Comparison of ENCODE assay signal across 23 cellular contexts in the genomic region with DNA sequence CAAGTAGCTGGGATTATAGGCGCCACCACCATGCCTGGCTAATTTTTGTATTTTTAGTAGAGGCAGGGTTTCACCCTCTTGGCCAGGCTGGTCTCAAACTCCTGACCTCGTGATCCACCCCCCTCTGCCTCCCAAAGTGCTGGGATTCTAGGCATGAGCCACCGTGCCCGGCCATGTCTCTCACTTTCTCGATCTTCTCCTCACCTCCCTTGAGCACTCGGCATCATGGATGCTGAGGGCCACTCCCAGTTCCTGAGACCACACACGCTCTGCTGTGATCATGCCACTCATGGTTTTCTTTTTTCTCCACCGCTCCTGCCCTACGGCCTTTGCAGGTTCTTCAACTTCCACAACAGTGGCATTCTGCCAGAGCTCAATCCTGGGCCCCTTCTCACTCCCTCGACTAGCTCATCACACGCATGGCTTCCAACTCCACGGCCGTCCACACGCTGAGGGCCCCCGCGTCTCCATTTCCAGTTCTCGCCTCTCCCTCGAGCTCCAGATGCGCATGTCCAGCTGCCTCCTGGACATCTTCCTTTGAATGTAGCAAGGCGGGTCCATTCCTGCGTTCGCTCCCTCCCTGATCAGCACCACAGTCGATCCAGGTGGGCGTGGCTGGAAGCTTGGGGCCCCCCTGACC.
"Had no signal": no experiment of that assay in that cellular context is flagged by ENCODE, and none has a peak within 500 bp of the region (broad histone marks: within the 10 kb centered on the region; RNA-seq: fewer than 3 reads in every experiment).

No MANE protein-coding gene starts in this region.

- H3K9me3 Mint-ChIP-seq: memory B cell, naive B cell, nephron had no signal

- H3K4me3 Mint-ChIP-seq: endodermal cell, memory B cell, naive B cell, nephron had no signal

- DNase-seq: effector CD4-positive, alpha-beta T cell; endodermal cell; erythroblast; foreskin keratinocyte; head of caudate nucleus; kidney; left cardiac atrium; left ventricle myocardium inferior; lower lobe of right lung; midbrain; naive B cell; small intestine; stimulated activated CD4-positive, alpha-beta T cell treated with anti-CD3 and anti-CD28 coated beads, Interleukin-2, amount 100 ng/mL, for 48 hours; stimulated activated naive CD4-positive, alpha-beta T cell treated with Interleukin-2 at 50 U/mL for 16 hours; thyroid gland; uterus had no signal

- H3K4me1 Mint-ChIP-seq: nephron had no signal

- H3K27ac ChIP-seq: coronary artery, foreskin keratinocyte, hepatocyte, left ventricle myocardium inferior, lower lobe of right lung, neutrophil, right atrium auricular region, thyroid gland, upper lobe of left lung, uterus had no signal

- H3K36me3 Mint-ChIP-seq: memory B cell, naive B cell had no signal

- ATAC-seq: foreskin keratinocyte, lower lobe of right lung had no signal

- H3K4me1 ChIP-seq: foreskin keratinocyte, lower lobe of right lung, right atrium auricular region, uterus had no signal

- H3K27ac Mint-ChIP-seq: endodermal cell, memory B cell, nephron had no signal

- H3K4me3 ChIP-seq: coronary artery, hepatocyte, left ventricle myocardium inferior, lower lobe of right lung, right atrium auricular region, thyroid gland, upper lobe of left lung, uterus had no signal

- H3K36me3 ChIP-seq: left ventricle myocardium inferior, lower lobe of right lung, neutrophil, right atrium auricular region, thyroid gland, upper lobe of left lung, uterus had no signal

- H3K27me3 ChIP-seq: hepatocyte, neutrophil, right atrium auricular region, thyroid gland, upper lobe of left lung, uterus had no signal

- H3K9me3 ChIP-seq: left ventricle myocardium inferior, lower lobe of right lung, neutrophil, right atrium auricular region, thyroid gland, upper lobe of left lung, uterus had no signal
